Comparison of ENCODE assay signal across 24 cellular contexts in genomic region chr6:25743868-25744267, GRCh38. TPM values are rescaled to one million over a fixed set of nuclear protein-coding genes. Genes with fewer than 3 reads are reported as not detected.
"Had no signal": no experiment of that assay in that cellular context is flagged by ENCODE, and none has a peak within 500 bp of the region (broad histone marks: within the 10 kb centered on the region; RNA-seq: fewer than 3 reads in every experiment).

No MANE protein-coding gene starts in this region.

- H3K27ac ChIP-seq: cardiac muscle cell, epithelial cell of prostate, heart right ventricle, neutrophil, pancreas, psoas muscle, thoracic aorta, upper lobe of left lung had no signal

- H3K27me3 ChIP-seq: cardiac muscle cell, heart right ventricle, neutrophil, pancreas, upper lobe of left lung had no signal

- H3K4me1 Mint-ChIP-seq: activated B cell treated with CpG ODN at 0.5 μM for 24 hours, nephron had no signal

- H3K4me3 Mint-ChIP-seq: activated B cell treated with CpG ODN at 0.5 μM for 24 hours; activated CD4-positive, alpha-beta memory T cell treated with anti-CD3 and anti-CD28 coated beads for 36 hours; mesothelial cell of epicardium; nephron; T-helper 17 cell had no signal

- H3K9me3 Mint-ChIP-seq: activated CD4-positive, alpha-beta memory T cell treated with anti-CD3 and anti-CD28 coated beads for 36 hours had no signal

- DNase-seq: activated B cell treated with CpG ODN at 0.5 μM for 24 hours; activated CD4-positive, alpha-beta memory T cell treated with anti-CD3 and anti-CD28 coated beads for 36 hours; activated CD4-positive, alpha-beta T cell treated with anti-CD3 and anti-CD28 coated beads for 4 hours; activated naive CD4-positive, alpha-beta T cell treated with Interleukin-2 at 50 U/mL for 16 hours; activated T-cell treated with anti-CD3 and anti-CD28 coated beads, Interleukin-2, amount 50 U/mL, for 48 hours; heart right ventricle; pancreas; psoas muscle; right cardiac atrium; stimulated activated CD4-positive, alpha-beta T cell treated with anti-CD3 and anti-CD28 coated beads, Interleukin-1b, Interleukin-23, amount 100 ng/mL, for 48 hours; T-helper 17 cell; upper lobe of left lung had no signal

- H3K36me3 Mint-ChIP-seq: activated CD4-positive, alpha-beta memory T cell treated with anti-CD3 and anti-CD28 coated beads for 36 hours; mesothelial cell of epicardium had no signal

- H3K4me3 ChIP-seq: cardiac muscle cell, heart right ventricle, lung, pancreas, psoas muscle, thoracic aorta, upper lobe of left lung had no signal

- H3K27ac Mint-ChIP-seq: activated B cell treated with CpG ODN at 0.5 μM for 24 hours; activated CD4-positive, alpha-beta memory T cell treated with anti-CD3 and anti-CD28 coated beads for 36 hours; mesothelial cell of epicardium; nephron; T-helper 17 cell had no signal

- H3K9me3 ChIP-seq: heart right ventricle, neutrophil, pancreas, psoas muscle, thoracic aorta, upper lobe of left lung had no signal

- H3K36me3 ChIP-seq: cardiac muscle cell, heart right ventricle, neutrophil, pancreas, thoracic aorta, upper lobe of left lung had no signal

- H3K4me1 ChIP-seq: heart right ventricle, pancreas, psoas muscle, upper lobe of left lung had no signal

- ATAC-seq: heart right ventricle, left lobe of liver, pancreas, psoas muscle, right cardiac atrium, T-helper 17 cell had no signal

RNA-seq across cellular contexts. Expression of gene SLC17A4, which starts 10.7 kb away (rescaled TPM):
- total RNA-seq: activated B cell treated with CpG ODN at 0.5 μM for 24 hours; activated CD4-positive, alpha-beta memory T cell treated with anti-CD3 and anti-CD28 coated beads for 36 hours; cardiac muscle cell; cerebellum; fibroblast of villous mesenchyme; heart right ventricle; lung; mesothelial cell of epicardium; myocyte; psoas muscle; right cardiac atrium; T-helper 17 cell; thoracic aorta; upper lobe of left lung had no signal
- polyA plus RNA-seq: cardiac muscle cell, heart right ventricle, keratinocyte, lung, psoas muscle had no signal
